28 cellular contexts compared by ENCODE assay signal in the genomic region with DNA sequence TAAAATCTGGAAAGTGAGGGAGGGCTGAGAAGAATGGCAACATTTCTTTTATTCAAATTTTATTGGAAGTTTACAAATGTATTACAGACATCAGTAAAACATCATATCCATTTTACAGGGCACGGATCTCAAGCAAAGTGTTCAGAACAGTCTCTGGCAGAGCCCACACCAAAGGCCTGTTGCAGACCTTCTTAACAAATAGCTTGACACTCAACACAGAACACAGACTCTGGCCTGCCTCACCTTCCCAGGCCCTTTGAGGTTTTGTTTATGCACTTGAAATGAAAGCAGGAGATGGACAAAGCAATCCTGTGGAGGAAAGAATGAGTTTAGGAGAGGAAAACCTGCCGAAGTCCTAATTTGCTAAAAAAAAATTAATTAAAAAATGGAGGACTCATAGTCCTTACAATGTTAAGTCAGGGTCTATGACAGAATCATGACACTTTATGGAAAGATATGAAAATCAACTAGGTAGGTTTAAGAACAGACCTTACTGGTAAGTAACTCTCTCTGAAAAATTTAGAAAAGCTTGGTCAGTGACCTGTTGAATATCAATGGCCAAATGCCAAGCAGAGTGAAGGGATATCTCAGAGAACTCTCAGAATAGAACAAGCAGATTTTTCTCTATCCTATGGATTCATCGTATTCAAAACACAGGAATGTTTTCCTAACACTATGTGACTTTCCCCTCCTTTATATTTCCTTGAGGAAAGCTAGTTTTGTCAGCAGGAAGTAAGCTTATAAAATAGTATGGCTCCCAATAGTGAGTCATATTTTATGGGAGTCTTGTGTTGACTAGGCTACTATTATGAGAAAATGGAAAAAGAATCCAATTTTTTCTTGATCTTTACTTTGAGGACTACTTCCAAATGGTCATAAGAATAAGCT.
DNase-seq lines count a peak whose midpoint lies in the region; ATAC-seq, FAIRE-seq and TF ChIP-seq lines count a peak whose summit lies in the region.
"Had no signal": no experiment of that assay in that cellular context is flagged by ENCODE, and none has a peak within 500 bp of the region (broad histone marks: within the 10 kb centered on the region; RNA-seq: fewer than 3 reads in every experiment).

No MANE protein-coding gene starts in this region.

- no peak overlapping the region for H3K4me2 ChIP-seq in A549
- no peak overlapping the region for H3K4me2 ChIP-seq in hepatocyte

- 76% methylated on average over 3 of the region's 3 CpGs for WGBS in A549 (ENCODE audit: missing lambda C conversion rate)
- WGBS in hepatocyte (ENCODE audit: low lambda C conversion rate, missing lambda C conversion rate) = 75% methylated on average over 3 of the region's 3 CpGs

- H3K27me3 ChIP-seq in hepatocyte = no peaks in the 10 kb centered on the region
- H3K27me3 ChIP-seq: ascending aorta, ovary had no signal

- peaks cover 46% of the 10 kb centered on the region for H3K4me1 ChIP-seq in A549
- H3K4me1 ChIP-seq in HEK293 (ENCODE audit: control insufficient read depth, insufficient read depth, low read length) = no peaks in the 10 kb centered on the region
- peaks cover under 1% of the 10 kb centered on the region for H3K4me1 ChIP-seq in hepatocyte (ENCODE audit: insufficient read depth)
- H3K4me1 ChIP-seq: ascending aorta had no signal

- peak overlapping the region; percentile 82 for H3K27ac Mint-ChIP-seq in WTC11
- H3K27ac Mint-ChIP-seq in T-helper 2 cell treated with Interferon-gamma antibody and Interleukin-4, amounts not matched to agents 5 μg/mL and 100 μg/mL, for 36 hours = no peak overlapping the region
- H3K27ac Mint-ChIP-seq in activated T-cell treated with anti-CD3 and anti-CD28 coated beads, Interleukin-2, amount 50 U/mL, for 72 hours = no peak overlapping the region
- H3K27ac Mint-ChIP-seq: activated CD4-positive, alpha-beta T cell treated with anti-CD3 and anti-CD28 coated beads for 36 hours; activated CD8-positive, alpha-beta T cell treated with anti-CD3 and anti-CD28 coated beads, Interleukin-2, amount 10 ng/mL, durations not matched to agents 7 days and 5 days; activated naive CD8-positive, alpha-beta T cell treated with anti-CD3 and anti-CD28 coated beads, Interleukin-2, amount 10 ng/mL, durations not matched to agents 7 days and 5 days; CD4-positive, alpha-beta memory T cell; nephron progenitor cell; T-helper 17 cell had no signal

- ATAC-seq in A549 = no peak
- ATAC-seq in WTC11 = no peak
- ATAC-seq in GM18861 (IDR thresholded peaks at IDR 0.05; ENCODE audit: unreplicated experiment) = no peak
- no peak for ATAC-seq in activated T-cell treated with anti-CD3 and anti-CD28 coated beads, Interleukin-2, amount 50 U/mL, for 72 hours (replicated peaks in 1 of 2)
- ATAC-seq: activated CD4-positive, alpha-beta T cell treated with anti-CD3 and anti-CD28 coated beads for 36 hours; activated CD8-positive, alpha-beta T cell treated with anti-CD3 and anti-CD28 coated beads, Interleukin-2, amount 10 ng/mL, durations not matched to agents 7 days and 5 days; SK-N-SH treated with all-trans-retinoic acid at 6 μM for 48 hours; T-helper 17 cell had no signal

- CTCF ChIA-PET in A549 (lab: Yijun Ruan, JAX) = interaction anchor here (0.7 kb wide), 1 partner anchor 63 kb away, joined by 3 read pairs; no protein-coding TSS in a partner anchor
- CTCF ChIA-PET in HEK293 (lab: Yijun Ruan, JAX) = no interaction called here
- CTCF ChIA-PET in WTC11 (lab: Charles Lee) = interaction anchor here (0.9 to 1.4 kb wide), 3 partner anchors 11 to 132 kb away, joined by 3 to 4 read pairs (median 3); partner anchors contain the start of gene PRICKLE2

- no peaks in the 10 kb centered on the region for H3K9me2 ChIP-seq in hepatocyte (replicated peaks; ENCODE audit: insufficient read depth)

- TF ChIP-seq CTCF in A549 (IDR thresholded peaks at IDR 0.05) (no peak), HEK293 (tag by site-specific recombination; IDR thresholded peaks at IDR 0.05) (no peak), WTC11 (IDR thresholded peaks at IDR 0.05) (no peak), hepatocyte (IDR thresholded peaks at IDR 0.05; ENCODE audit: poor library complexity) (no peak)

- H3K27ac ChIP-seq in A549 (peak overlapping the region; percentile 32 to 73; a peak in 4 of 6 replicates), HEK293 (ENCODE audit: extremely low read depth, low read depth, low read length) (no peak overlapping the region), hepatocyte (peak overlapping the region; percentile 56)
- H3K27ac ChIP-seq: ascending aorta, dorsolateral prefrontal cortex, ovary, RWPE1 had no signal

- H2AFZ ChIP-seq in hepatocyte = no peak overlapping the region

- H3K9me3 Mint-ChIP-seq in WTC11 = no peaks in the 10 kb centered on the region; the same call in 1 of the 2 replicates
- H3K9me3 Mint-ChIP-seq in T-helper 2 cell treated with Interferon-gamma antibody and Interleukin-4, amounts not matched to agents 5 μg/mL and 100 μg/mL, for 36 hours = no peaks in the 10 kb centered on the region
- no peaks in the 10 kb centered on the region for H3K9me3 Mint-ChIP-seq in activated T-cell treated with anti-CD3 and anti-CD28 coated beads, Interleukin-2, amount 50 U/mL, for 72 hours
- H3K9me3 Mint-ChIP-seq: activated naive CD8-positive, alpha-beta T cell treated with anti-CD3 and anti-CD28 coated beads, Interleukin-2, amount 10 ng/mL, durations not matched to agents 7 days and 5 days; nephron progenitor cell had no signal

- H3K27me3 Mint-ChIP-seq in WTC11 (ENCODE audit: low read depth) = no peaks in the 10 kb centered on the region; the same call in 1 of the 2 replicates
- no peaks in the 10 kb centered on the region for H3K27me3 Mint-ChIP-seq in T-helper 2 cell treated with Interferon-gamma antibody and Interleukin-4, amounts not matched to agents 5 μg/mL and 100 μg/mL, for 36 hours (ENCODE audit: low read depth)
- peaks cover 8% of the 10 kb centered on the region for H3K27me3 Mint-ChIP-seq in activated T-cell treated with anti-CD3 and anti-CD28 coated beads, Interleukin-2, amount 50 U/mL, for 72 hours (ENCODE audit: low read depth)
- H3K27me3 Mint-ChIP-seq: activated naive CD8-positive, alpha-beta T cell treated with anti-CD3 and anti-CD28 coated beads, Interleukin-2, amount 10 ng/mL, durations not matched to agents 7 days and 5 days had no signal

- POLR2A ChIA-PET in A549 (lab: Yijun Ruan, JAX) (no interaction called here), HEK293 (lab: Yijun Ruan, JAX) (no interaction called here), WTC11 (lab: Charles Lee) (no interaction called here)

- peaks cover 55% of the 10 kb centered on the region for H3K4me1 Mint-ChIP-seq in WTC11
- no peaks in the 10 kb centered on the region for H3K4me1 Mint-ChIP-seq in T-helper 2 cell treated with Interferon-gamma antibody and Interleukin-4, amounts not matched to agents 5 μg/mL and 100 μg/mL, for 36 hours (ENCODE audit: low read depth)
- no peaks in the 10 kb centered on the region for H3K4me1 Mint-ChIP-seq in activated T-cell treated with anti-CD3 and anti-CD28 coated beads, Interleukin-2, amount 50 U/mL, for 72 hours (ENCODE audit: low read depth)
- H3K4me1 Mint-ChIP-seq: activated CD4-positive, alpha-beta T cell treated with anti-CD3 and anti-CD28 coated beads for 36 hours; activated naive CD8-positive, alpha-beta T cell treated with anti-CD3 and anti-CD28 coated beads, Interleukin-2, amount 10 ng/mL, durations not matched to agents 7 days and 5 days; CD4-positive, alpha-beta memory T cell; T-helper 17 cell had no signal

- no peaks in the 10 kb centered on the region for H3K36me3 Mint-ChIP-seq in WTC11
- no peaks in the 10 kb centered on the region for H3K36me3 Mint-ChIP-seq in T-helper 2 cell treated with Interferon-gamma antibody and Interleukin-4, amounts not matched to agents 5 μg/mL and 100 μg/mL, for 36 hours (ENCODE audit: low read depth)
- no peaks in the 10 kb centered on the region for H3K36me3 Mint-ChIP-seq in activated T-cell treated with anti-CD3 and anti-CD28 coated beads, Interleukin-2, amount 50 U/mL, for 72 hours (ENCODE audit: insufficient read depth in 2 of 2)
- H3K36me3 Mint-ChIP-seq: activated naive CD8-positive, alpha-beta T cell treated with anti-CD3 and anti-CD28 coated beads, Interleukin-2, amount 10 ng/mL, durations not matched to agents 7 days and 5 days; CD4-positive, alpha-beta memory T cell had no signal

- TF ChIP-seq EP300 in A549 (IDR thresholded peaks at IDR 0.05) = no peak

- DNase-seq in A549 (ENCODE audit: low read depth in 1 of 2, low spot score in 1 of 2) (no peak), WTC11 (ENCODE audit: low spot score) (no peak), hepatocyte (ENCODE audit: low spot score) (no peak), putamen (ENCODE audit: low spot score) (no peak)
- DNase-seq in T-helper 2 cell treated with Interferon-gamma antibody and Interleukin-4, amounts not matched to agents 5 μg/mL and 100 μg/mL, for 36 hours (ENCODE audit: low spot score) = no peak
- no peak for DNase-seq in activated T-cell treated with anti-CD3 and anti-CD28 coated beads, Interleukin-2, amount 50 U/mL, for 72 hours
- DNase-seq: activated CD4-positive, alpha-beta T cell treated with anti-CD3 and anti-CD28 coated beads for 36 hours; activated CD8-positive, alpha-beta T cell treated with anti-CD3 and anti-CD28 coated beads, Interleukin-2, amount 10 ng/mL, durations not matched to agents 7 days and 5 days; activated naive CD8-positive, alpha-beta T cell treated with anti-CD3 and anti-CD28 coated beads, Interleukin-2, amount 10 ng/mL, durations not matched to agents 7 days and 5 days; CD4-positive, alpha-beta memory T cell; cerebellar nuclear complex; dorsolateral prefrontal cortex; GDM1; kidney glomerular epithelial cell; NCI-H2029; NCI-H226; NCI-H748 treated with DMSO at 0.1 percent for 48 hours; nephron progenitor cell; ovary; stimulated activated CD4-positive, alpha-beta T cell treated with anti-CD3 and anti-CD28 coated beads, Interleukin-4, amount 100 ng/mL, for 1 hour; T-helper 17 cell; trophoblast cell had no signal

- peak overlapping the region; percentile 19 for H3K4me3 Mint-ChIP-seq in WTC11
- H3K4me3 Mint-ChIP-seq in T-helper 2 cell treated with Interferon-gamma antibody and Interleukin-4, amounts not matched to agents 5 μg/mL and 100 μg/mL, for 36 hours = no peak overlapping the region
- H3K4me3 Mint-ChIP-seq in activated T-cell treated with anti-CD3 and anti-CD28 coated beads, Interleukin-2, amount 50 U/mL, for 72 hours = no peak overlapping the region
- H3K4me3 Mint-ChIP-seq: activated CD4-positive, alpha-beta T cell treated with anti-CD3 and anti-CD28 coated beads for 36 hours; activated CD8-positive, alpha-beta T cell treated with anti-CD3 and anti-CD28 coated beads, Interleukin-2, amount 10 ng/mL, durations not matched to agents 7 days and 5 days; activated naive CD8-positive, alpha-beta T cell treated with anti-CD3 and anti-CD28 coated beads, Interleukin-2, amount 10 ng/mL, durations not matched to agents 7 days and 5 days; CD4-positive, alpha-beta memory T cell; nephron progenitor cell; T-helper 17 cell had no signal

- no peak for FAIRE-seq in A549 (lab: Jason Lieb, UNC)

- H3K4me3 ChIP-seq in A549 (no peak overlapping the region), HEK293 (ENCODE audit: low read depth, low read length) (no peak overlapping the region), hepatocyte (no peak overlapping the region)
- H3K4me3 ChIP-seq: ascending aorta, dorsolateral prefrontal cortex, lung, ovary had no signal

- TF ChIP-seq RAD21 in A549 (conservative IDR thresholded peaks at IDR 0.05 in 1 of 2, IDR thresholded peaks at IDR 0.05 in 1 of 2) = no peak

- H4K20me1 ChIP-seq in hepatocyte (ENCODE audit: insufficient read depth, poor library complexity, severe bottlenecking) = no peaks in the 10 kb centered on the region

- peaks cover 0 to 1% of the 10 kb centered on the region in 2 experiments; a peak in 1 of 3 replicates for H3K36me3 ChIP-seq in HEK293 (ENCODE audit: control insufficient read depth in 2 of 2, insufficient read depth in 1 of 2, low read length in 2 of 2)
- H3K36me3 ChIP-seq in hepatocyte (replicated peaks; ENCODE audit: insufficient read depth, low read depth) = no peaks in the 10 kb centered on the region
- H3K36me3 ChIP-seq: ovary had no signal

- no peaks in the 10 kb centered on the region; the same call in 2 of the 3 replicates for H3K9me3 ChIP-seq in A549
- H3K9me3 ChIP-seq in HEK293 (ENCODE audit: control insufficient read depth, insufficient read depth, low read depth, low read length) = no peaks in the 10 kb centered on the region
- no peaks in the 10 kb centered on the region for H3K9me3 ChIP-seq in hepatocyte (ENCODE audit: low read depth)
- H3K9me3 ChIP-seq: ascending aorta, ovary had no signal

- TF ChIP-seq POLR2A in A549 (IDR thresholded peaks at IDR 0.05; ENCODE audit: low read length) = no peak

- H3K79me2 ChIP-seq in hepatocyte = no peaks in the 10 kb centered on the region
